Comparison of ENCODE assay signal across 24 cellular contexts in genomic region chr2:21036708-21037670, GRCh38. TPM values are rescaled to one million over a fixed set of nuclear protein-coding genes. Genes with fewer than 3 reads are reported as not detected.
"Had no signal": no experiment of that assay in that cellular context is flagged by ENCODE, and none has a peak within 500 bp of the region (broad histone marks: within the 10 kb centered on the region; RNA-seq: fewer than 3 reads in every experiment).

No MANE protein-coding gene starts in this region.

- ATAC-seq: left colon; lower lobe of right lung; pancreas; sciatic nerve; stimulated activated naive B cell treated with anti-CD40 and anti-IgM and Interleukin-4, amounts not matched to agents 10 μg/mL and 1 μg/mL and 100 μg/mL, for 72 hours; stimulated activated naive CD8-positive, alpha-beta T cell treated with anti-CD3 and anti-CD28 coated beads, Interleukin-15, amount 100 ng/mL, for 72 hours had no signal

- H3K4me2 ChIP-seq: hepatocyte, neural progenitor cell had no signal

- H3K9ac ChIP-seq: neural progenitor cell had no signal

- H3K36me3 ChIP-seq: lower lobe of right lung, neural progenitor cell, pancreas, prostate gland, spleen had no signal

- H3K27me3 ChIP-seq: foreskin keratinocyte, hepatocyte, neural progenitor cell, pancreas, spleen, testis had no signal

- H3K4me3 ChIP-seq: hepatocyte, lower lobe of right lung, neural progenitor cell, pancreas, prostate gland, spleen, testis had no signal

- H3K27ac ChIP-seq: foreskin keratinocyte, hepatocyte, lower lobe of right lung, neural progenitor cell, pancreas, prostate gland, spleen, testis had no signal

- H3K79me2 ChIP-seq: hepatocyte had no signal

- H3K4me1 ChIP-seq: foreskin keratinocyte, neural progenitor cell, pancreas, prostate gland, spleen, testis had no signal

- H3K9me3 ChIP-seq: lower lobe of right lung, pancreas, prostate gland, spleen, testis had no signal

- H2AFZ ChIP-seq: hepatocyte, neural progenitor cell had no signal

- DNase-seq: central memory CD4-positive, alpha-beta T cell; cortex of kidney; effector memory CD4-positive, alpha-beta T cell; head of caudate nucleus; left colon; lower lobe of right lung; midbrain; occipital lobe; pancreas; spleen; stimulated activated CD4-positive, alpha-beta T cell treated with anti-CD3 and anti-CD28 coated beads, Interleukin-15, amount 100 ng/mL, for 24 hours; stimulated activated CD4-positive, alpha-beta T cell treated with anti-CD3 and anti-CD28 coated beads, Interleukin-1b, Interleukin-23, amount 100 ng/mL, for 48 hours; stimulated activated CD4-positive, alpha-beta T cell treated with anti-CD3 and anti-CD28 coated beads, Interleukin-4, amount 100 ng/mL, for 24 hours; stimulated activated naive B cell treated with anti-CD40 and anti-IgM and Interleukin-4, amounts not matched to agents 10 μg/mL and 1 μg/mL and 100 μg/mL, for 72 hours; stimulated activated naive CD8-positive, alpha-beta T cell treated with anti-CD3 and anti-CD28 coated beads, Interleukin-15, amount 100 ng/mL, for 72 hours; testis had no signal

- FAIRE-seq: endometrium, pancreas had no signal

RNA-seq across cellular contexts. Expression of gene APOB, which starts 6.9 kb away (rescaled TPM):
- total RNA-seq: foreskin keratinocyte; kidney epithelial cell; natural killer cell treated with Interleukin-12 subunit alpha and Interleukin-12 subunit beta and Interleukin-15 and Interleukin-18, amount 100 ng/mL, for 72 hours had no signal
- polyA plus RNA-seq: foreskin keratinocyte had no signal
